18 cellular contexts compared by ENCODE assay signal in the genomic region with DNA sequence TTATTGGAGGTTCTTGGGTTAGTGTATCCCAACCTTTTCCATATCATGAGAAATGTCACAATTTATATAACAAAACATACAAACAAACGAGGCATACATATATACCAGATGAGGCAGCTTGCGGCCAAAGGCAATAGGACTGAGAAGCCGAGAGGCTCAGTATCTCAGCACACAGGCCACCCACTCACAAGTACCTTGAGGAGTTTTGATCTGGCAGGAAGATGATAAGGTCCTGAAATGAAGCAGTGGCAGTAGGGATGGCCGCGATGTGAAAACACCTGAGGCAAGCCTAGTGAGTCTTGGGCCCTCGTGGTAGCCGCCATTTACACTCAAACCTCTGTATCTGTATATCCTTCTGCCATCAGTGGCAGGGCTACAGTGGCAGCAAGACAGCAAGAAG. TPM values are rescaled to one million over a fixed set of nuclear protein-coding genes. Genes with fewer than 3 reads are reported as not detected.
A peak's percentile ranks its signal among the peaks of the same experiment; 100 is the strongest.
DNase-seq lines count a peak whose midpoint lies in the region; ATAC-seq and TF ChIP-seq lines count a peak whose summit lies in the region.
"Had no signal": no experiment of that assay in that cellular context is flagged by ENCODE, and none has a peak within 500 bp of the region (broad histone marks: within the 10 kb centered on the region; RNA-seq: fewer than 3 reads in every experiment).

No MANE protein-coding gene starts in this region.

- H3K4me1 ChIP-seq in ACC112 (ENCODE audit: control insufficient read depth, insufficient read depth, low read length, unreplicated experiment) (peaks cover 32% of the 10 kb centered on the region), IMR-90 (ENCODE audit: control insufficient read depth, insufficient read depth, low read length) (peaks cover 14% of the 10 kb centered on the region), Panc1 (ENCODE audit: control insufficient read depth, insufficient read depth, low read length) (peaks cover 8% of the 10 kb centered on the region), breast epithelium (no peaks in the 10 kb centered on the region)

- peak overlapping the region; percentile 24 to 50; a peak in 2 of 4 replicates for H4K8ac ChIP-seq in IMR-90 (ENCODE audit: low read depth in 2 of 2, low read length in 2 of 2)

- peaks cover 6% of the 10 kb centered on the region for H3K9me1 ChIP-seq in IMR-90 (ENCODE audit: insufficient read depth, low read length)

- peak overlapping the region; percentile 85 for H2BK5ac ChIP-seq in IMR-90 (ENCODE audit: low read depth, low read length, poor library complexity, severe bottlenecking)

- H3K9me3 ChIP-seq in IMR-90 (ENCODE audit: control insufficient read depth, insufficient read depth, low read length) (peaks cover 3% of the 10 kb centered on the region; the same call in 1 of the 2 replicates), Panc1 (ENCODE audit: control insufficient read depth, insufficient read depth, low read depth, low read length) (no peaks in the 10 kb centered on the region; the same call in 1 of the 2 replicates), breast epithelium (no peaks in the 10 kb centered on the region)

- intact Hi-C loops in IMR-90 (cut with micrococcal nuclease): no loop called here
- intact Hi-C loops in Panc1 (cut with micrococcal nuclease; ENCODE audit: unreplicated experiment): no loop called here
- intact Hi-C loops in breast epithelium (cut with DNase I; ENCODE audit: low total_unique reads): no loop called here

- ATAC-seq in IMR-90 (ENCODE audit: low read depth) (no peak), Panc1 (no peak)
- ATAC-seq: GM23338, HCT116 had no signal

- in situ Hi-C loops in IMR-90 (cut with MboI; ENCODE audit: low sequenced_read_pairs): no loop called here
- in situ Hi-C loops in Panc1 (cut with HindIII; ENCODE audit: low pct_unique_long_range_greater_than_20kb, low sequenced_read_pairs): no loop called here

- TF ChIP-seq RAD21 in IMR-90 (IDR thresholded peaks at IDR 0.05; ENCODE audit: low read length): no peak

- H2AK9ac ChIP-seq in IMR-90 (replicated peaks; ENCODE audit: low read depth, low read length, poor library complexity): no peak overlapping the region

- H3K27ac ChIP-seq in ACC112 (ENCODE audit: low read depth, low read length): peak overlapping the region; percentile 96; the same call in 1 of the 2 replicates
- H3K27ac ChIP-seq in IMR-90 (ENCODE audit: insufficient read depth, low read length): peak overlapping the region; percentile 38
- peak overlapping the region; percentile 34; the same call in 1 of the 2 replicates for H3K27ac ChIP-seq in Panc1 (ENCODE audit: low read length)
- H3K27ac ChIP-seq in epithelial cell of prostate: peak overlapping the region; percentile 79
- no peak overlapping the region for H3K27ac ChIP-seq in breast epithelium
- H3K27ac ChIP-seq: 22Rv1 had no signal

- TF ChIP-seq POLR2A in IMR-90 (IDR thresholded peaks at IDR 0.05; ENCODE audit: low read depth, low read length) (no peak), breast epithelium (IDR thresholded peaks at IDR 0.05) (no peak)

- no peak overlapping the region for H3K4me2 ChIP-seq in IMR-90 (ENCODE audit: low read depth, low read length)
- H3K4me2 ChIP-seq: GM23338 had no signal

- DNase-seq in IMR-90: no peak
- no peak for DNase-seq in Panc1 (ENCODE audit: low read depth, low spot score)
- no peak for DNase-seq in epithelial cell of prostate (ENCODE audit: low read depth, low spot score)
- no peak for DNase-seq in HuH-7 (ENCODE audit: low spot score)
- no peak for DNase-seq in breast epithelium (ENCODE audit: low spot score in 2 of 2)
- DNase-seq in foreskin melanocyte: no peak
- no peak for DNase-seq in AG08396 (ENCODE audit: low spot score)
- DNase-seq: ACHN; C1 segment of cervical spinal cord; CD4-positive, alpha-beta memory T cell; COR-L47; DMS153; DND-41; H9 had no signal

- H3K4me3 ChIP-seq in ACC112 (ENCODE audit: low read depth, low read length) (no peak overlapping the region), IMR-90 (ENCODE audit: insufficient read depth, low read depth, low read length) (no peak overlapping the region), Panc1 (ENCODE audit: low read depth in 2 of 2, low read length in 2 of 2) (no peak overlapping the region), breast epithelium (no peak overlapping the region)
- H3K4me3 ChIP-seq: GM23338 had no signal

- BruUV-seq in IMR-90 (replicated peaks; lab: Mats Ljungman, UMichigan) (no TSS peak), Panc1 (replicated peaks; lab: Mats Ljungman, UMichigan) (no TSS peak)

- TF ChIP-seq CTCF in IMR-90 (conservative IDR thresholded peaks at IDR 0.05; ENCODE audit: low read depth, low read length) (no peak), Panc1 (IDR thresholded peaks at IDR 0.05) (no peak), breast epithelium (IDR thresholded peaks at IDR 0.05) (no peak)

- H2AK5ac ChIP-seq in IMR-90 (ENCODE audit: low read depth, low read length): peak overlapping the region; percentile 85; the same call in 1 of the 2 replicates

- H2AFZ ChIP-seq in ACC112 (ENCODE audit: low read length, unreplicated experiment) (no peak overlapping the region), IMR-90 (replicated peaks; ENCODE audit: low read length, poor library complexity) (no peak overlapping the region)
- H2AFZ ChIP-seq: GM23338 had no signal

- CTCF ChIA-PET in IMR-90 (lab: Yijun Ruan, JAX) (no interaction called here), Panc1 (lab: Charles Lee) (no interaction called here)

- H4K91ac ChIP-seq in IMR-90 (ENCODE audit: insufficient read depth, low read depth, low read length): peak overlapping the region; percentile 75; the same call in 1 of the 2 replicates

- H3K9ac ChIP-seq in IMR-90 (ENCODE audit: low read depth, low read length): no peak overlapping the region

- H2BK15ac ChIP-seq in IMR-90 (ENCODE audit: low read depth, low read length): peak overlapping the region; percentile 48; the same call in 2 of the 3 replicates

- peak overlapping the region; percentile 86 for H3K4ac ChIP-seq in IMR-90 (ENCODE audit: low read depth, low read length)

- H4K20me1 ChIP-seq in IMR-90 (ENCODE audit: insufficient read depth, low read length): no peaks in the 10 kb centered on the region

- peak overlapping the region; percentile 56; the same call in 1 of the 2 replicates for H3K14ac ChIP-seq in IMR-90 (replicated peaks; ENCODE audit: low read depth, low read length)

- H3K79me1 ChIP-seq in IMR-90 (ENCODE audit: low read depth in 1 of 2, low read length in 2 of 2): no peaks in the 10 kb centered on the region

- peak overlapping the region; percentile 78 for H2BK20ac ChIP-seq in IMR-90 (ENCODE audit: low read depth, low read length)

- H3K23ac ChIP-seq in IMR-90 (ENCODE audit: low read depth, low read length): no peak overlapping the region

- no peak overlapping the region for H3K56ac ChIP-seq in IMR-90 (ENCODE audit: extremely low read depth, insufficient read depth, low read length)

- POLR2A ChIA-PET in IMR-90 (lab: Charles Lee; ENCODE audit: unreplicated experiment) (no interaction called here), Panc1 (lab: Charles Lee) (no interaction called here)

- H3K18ac ChIP-seq in IMR-90 (ENCODE audit: low read depth, low read length): peak overlapping the region; percentile 78; the same call in 1 of the 2 replicates

- dilution Hi-C loops in IMR-90 (cut with HindIII; ENCODE audit: low sequenced_read_pairs, unreplicated experiment): no loop called here

- H4K5ac ChIP-seq in IMR-90 (ENCODE audit: low read depth, low read length): peak overlapping the region; percentile 45; the same call in 1 of the 2 replicates

- WGBS in IMR-90 (ENCODE audit: extremely low coverage in 2 of 2, insufficient read length in 1 of 2), 2 experiments: no CpG with 5 or more reads among the region's 7 CpGs

- H3K36me3 ChIP-seq in ACC112 (ENCODE audit: insufficient read depth, low read length) (no peaks in the 10 kb centered on the region), IMR-90 (ENCODE audit: control insufficient read depth, insufficient read depth, low read length) (no peaks in the 10 kb centered on the region), Panc1 (ENCODE audit: control insufficient read depth, insufficient read depth, low read length) (no peaks in the 10 kb centered on the region), breast epithelium (no peaks in the 10 kb centered on the region)

- H3K79me2 ChIP-seq in ACC112 (ENCODE audit: control insufficient read depth, insufficient read depth, low read length, unreplicated experiment): no peaks in the 10 kb centered on the region

- peak overlapping the region; percentile 91 for H2BK120ac ChIP-seq in IMR-90 (ENCODE audit: low read depth, low read length)

- H3K27me3 ChIP-seq in ACC112 (ENCODE audit: insufficient read depth, low read length): no peaks in the 10 kb centered on the region
- peaks cover 2% of the 10 kb centered on the region; the same call in 1 of the 2 replicates for H3K27me3 ChIP-seq in IMR-90 (ENCODE audit: control insufficient read depth, insufficient read depth, low read length)
- no peaks in the 10 kb centered on the region for H3K27me3 ChIP-seq in Panc1 (ENCODE audit: control insufficient read depth, insufficient read depth, low read length)
- H3K27me3 ChIP-seq in breast epithelium: peaks cover 0 to 39% of the 10 kb centered on the region in 2 donors

TF ChIP-seq in IMR-90, 13 proteins besides CTCF, POLR2A, EP300 and RAD21:
- no peak for TF ChIP-seq NFE2L2 (IDR thresholded peaks at IDR 0.05; ENCODE audit: low read depth, low read length)

RNA-seq across cellular contexts. Expression of a gene that starts 55.3 kb away (rescaled TPM):
- total RNA-seq in IMR-90 (2012; rRNA removed) (137 and 162 TPM in 2 replicates), Panc1 (2021; ENCODE audit: unreplicated experiment) (152 TPM), breast epithelium (10 to 100 TPM; 19.3 to 24.9 (median 20.8) TPM)
- 113 and 118 TPM in 2 replicates for polyA plus RNA-seq in IMR-90 (2012; rRNA removed)
- 38.7 and 103 TPM in 2 replicates for polyA plus RNA-seq in IMR-90 (2012; cell fraction: cytosol; rRNA removed)
- polyA plus RNA-seq in IMR-90 (2012; cell fraction: nucleus; rRNA removed; ENCODE audit: low replicate concordance): 19.0 and 61.9 TPM in 2 replicates
- polyA plus RNA-seq in Panc1 (2012; ENCODE audit: insufficient read length): 127 TPM

Comparison
In these comparisons a context has a peak if more than half of its experiments do, and no peak if none do; other contexts are left out.
1. H3K27ac ChIP-seq: peak in ACC112 (single experiment), IMR-90 (single experiment), Panc1 (single experiment) and epithelial cell of prostate (single experiment); none in breast epithelium (0 of 2).